Comparison of ENCODE assay signal across 1 cellular context in genomic region chr3:14598143-14598569, GRCh38.
A peak's percentile ranks its signal among the peaks of the same experiment; 100 is the strongest.
TF ChIP-seq lines count a peak whose summit lies in the region.

No MANE protein-coding gene starts in this region.

TF ChIP-seq in K562, 482 proteins besides CTCF, POLR2A, EP300 and RAD21 (continued from another document and continues in another):
- TF ChIP-seq MYBL2 (IDR thresholded peaks at IDR 0.05; ENCODE audit: low read depth) (no peak), MYBL2 (CRISPR knock-in tag; IDR thresholded peaks at IDR 0.05; ENCODE audit: borderline replicate concordance) (no peak), TFAP4 (CRISPR knock-in tag; IDR thresholded peaks at IDR 0.05; ENCODE audit: borderline replicate concordance) (no peak; the same call in 1 of the 2 replicates), PHF20 (IDR thresholded peaks at IDR 0.05; ENCODE audit: partially characterized antibody) (no peak), ZNF79 (CRISPR knock-in tag; IDR thresholded peaks at IDR 0.05; ENCODE audit: low read depth) (no peak), DDX20 (tag; IDR thresholded peaks at IDR 0.05; ENCODE audit: low read depth) (peak; percentile 50; the same call in 1 of the 2 replicates), KDM2B (CRISPR knock-in tag; IDR thresholded peaks at IDR 0.05) (no peak), ILK (tag; IDR thresholded peaks at IDR 0.05; ENCODE audit: borderline replicate concordance, low read depth) (no peak), GTF3C2 (IDR thresholded peaks at IDR 0.05; ENCODE audit: borderline replicate concordance, extremely low read depth, insufficient read length) (no peak), SIN3B (IDR thresholded peaks at IDR 0.05; ENCODE audit: low read depth) (no peak), CBX2 (IDR thresholded peaks at IDR 0.05; ENCODE audit: insufficient read depth, low read length, poor library complexity, severe bottlenecking) (no peak), SMARCA4 (IDR thresholded peaks at IDR 0.05) (no peak), TRIM24 (IDR thresholded peaks at IDR 0.05) (no peak), HDAC8 (tag; IDR thresholded peaks at IDR 0.05) (0 out of 2 replicates have a peak, but pooled peaks have one; percentile 67), KHSRP (IDR thresholded peaks at IDR 0.05) (no peak), ZBTB11 (CRISPR knock-in tag; IDR thresholded peaks at IDR 0.05) (peak in 1 of 3 experiments; percentile 73; a peak in 2 of 6 replicates), GTF2F1 (IDR thresholded peaks at IDR 0.05; ENCODE audit: low read depth, low read length) (no peak), ZEB2 (IDR thresholded peaks at IDR 0.05) (no peak), BMI1 (IDR thresholded peaks at IDR 0.05; ENCODE audit: low read length) (no peak), ZBTB12 (CRISPR knock-in tag; IDR thresholded peaks at IDR 0.05) (peak; percentile 25; the same call in 1 of the 2 replicates), KDM1A (IDR thresholded peaks at IDR 0.05) (peak in 1 of 2 experiments; percentile 12; a peak in 1 of 4 replicates), SMAD4 (CRISPR knock-in tag; conservative IDR thresholded peaks at IDR 0.05) (peak; percentile 73), CHCHD3 (CRISPR knock-in tag; IDR thresholded peaks at IDR 0.05) (no peak), ZNF589 (CRISPR knock-in tag; IDR thresholded peaks at IDR 0.05; ENCODE audit: low read depth) (peak; percentile 89), TAF15 (IDR thresholded peaks at IDR 0.05; ENCODE audit: low read depth, low read length) (no peak), ZNF133 (CRISPR knock-in tag; IDR thresholded peaks at IDR 0.05) (no peak), KLF13 (tag; IDR thresholded peaks at IDR 0.05; ENCODE audit: borderline replicate concordance, low read depth) (no peak), HSF4 (CRISPR knock-in tag; IDR thresholded peaks at IDR 0.05; ENCODE audit: borderline replicate concordance) (no peak), MCM3 (IDR thresholded peaks at IDR 0.05) (no peak), TBL1XR1 (IDR thresholded peaks at IDR 0.05; ENCODE audit: low read length in 2 of 2) (no peak), ZNF76 (CRISPR knock-in tag; IDR thresholded peaks at IDR 0.05; ENCODE audit: borderline replicate concordance) (no peak), FOXO4 (CRISPR knock-in tag; IDR thresholded peaks at IDR 0.05) (no peak), FOXA1 (IDR thresholded peaks at IDR 0.05; ENCODE audit: borderline replicate concordance) (no peak), PCBP2 (IDR thresholded peaks at IDR 0.05; ENCODE audit: low read depth, low read length, poor library complexity, severe bottlenecking) (no peak), EP400 (IDR thresholded peaks at IDR 0.05) (no peak), GABPB2 (CRISPR knock-in tag; conservative IDR thresholded peaks at IDR 0.05) (no peak), UBTF (IDR thresholded peaks at IDR 0.05; ENCODE audit: borderline replicate concordance in 1 of 2, low read depth in 2 of 2, low read length in 2 of 2) (no peak), TAL1 (IDR thresholded peaks at IDR 0.05) (no peak), SIN3A (IDR thresholded peaks at IDR 0.05; ENCODE audit: borderline replicate concordance in 2 of 2, control insufficient read depth in 1 of 2, low read depth in 2 of 2, low read length in 2 of 2) (no peak), PRPF4 (IDR thresholded peaks at IDR 0.05; ENCODE audit: insufficient read depth, low read depth, low read length, poor library complexity, severe bottlenecking) (no peak), CLOCK (CRISPR knock-in tag; IDR thresholded peaks at IDR 0.05; ENCODE audit: borderline replicate concordance) (no peak), ZNF253 (CRISPR knock-in tag; conservative IDR thresholded peaks at IDR 0.05) (no peak), SAFB2 (IDR thresholded peaks at IDR 0.05; ENCODE audit: borderline replicate concordance, low read depth, low read length, severe bottlenecking) (no peak), ESRRB (CRISPR knock-in tag; IDR thresholded peaks at IDR 0.05; ENCODE audit: borderline replicate concordance) (no peak), ZNF584 (CRISPR knock-in tag; IDR thresholded peaks at IDR 0.05; ENCODE audit: low read depth) (peak; percentile 91; the same call in 1 of the 2 replicates), THRAP3 (IDR thresholded peaks at IDR 0.05; ENCODE audit: borderline replicate concordance) (no peak), ZNF449 (CRISPR knock-in tag; IDR thresholded peaks at IDR 0.05) (peak; percentile 74; the same call in 1 of the 2 replicates), CBX8 (IDR thresholded peaks at IDR 0.05; ENCODE audit: borderline replicate concordance, extremely low read depth, low read depth, low read length, poor library complexity, severe bottlenecking) (no peak), TAF7 (tag; IDR thresholded peaks at IDR 0.05) (no peak), BCOR (IDR thresholded peaks at IDR 0.05) (no peak)
